Comparison of ENCODE assay signal across 11 cellular contexts in genomic region chr17:62179525-62180161, GRCh38.
DNase-seq lines count a peak whose midpoint lies in the region; ATAC-seq and TF ChIP-seq lines count a peak whose summit lies in the region.
"Had no signal": no experiment of that assay in that cellular context is flagged by ENCODE, and none has a peak within 500 bp of the region (broad histone marks: within the 10 kb centered on the region; RNA-seq: fewer than 3 reads in every experiment).

No MANE protein-coding gene starts in this region.

- H3K4me1 ChIP-seq in thyroid gland (no peaks in the 10 kb centered on the region), psoas muscle (no peaks in the 10 kb centered on the region)
- H3K4me1 ChIP-seq: left ventricle myocardium inferior had no signal

- ATAC-seq in psoas muscle (no peak), HG02798 (IDR thresholded peaks at IDR 0.05; ENCODE audit: poor library complexity, unreplicated experiment) (no peak)
- ATAC-seq: activated CD8-positive, alpha-beta T cell treated with anti-CD3 and anti-CD28 coated beads for 36 hours; GM12878 had no signal

- H3K36me3 ChIP-seq in thyroid gland (no peaks in the 10 kb centered on the region), psoas muscle (ENCODE audit: insufficient read depth in 1 of 2, low read depth in 1 of 2) (no peaks in the 10 kb centered on the region)
- H3K36me3 ChIP-seq: left ventricle myocardium inferior had no signal

- intact Hi-C loops in thyroid gland (cut with DNase I), result no loop called here
- intact Hi-C loops in psoas muscle (cut with DNase I), result no loop called here

- TF ChIP-seq CTCF in foreskin fibroblast (IDR thresholded peaks at IDR 0.05; ENCODE audit: low read depth, low read length) (no peak), thyroid gland (IDR thresholded peaks at IDR 0.05) (no peak), psoas muscle (IDR thresholded peaks at IDR 0.05) (no peak)

- TF ChIP-seq POLR2A in thyroid gland (IDR thresholded peaks at IDR 0.05), result no peak

- no peak overlapping the region for H3K27ac ChIP-seq in thyroid gland
- H3K27ac ChIP-seq in psoas muscle, result no peak overlapping the region
- H3K27ac ChIP-seq: left ventricle myocardium inferior had no signal

- H3K9me3 ChIP-seq in thyroid gland, result no peaks in the 10 kb centered on the region
- peaks cover 8% of the 10 kb centered on the region for H3K9me3 ChIP-seq in psoas muscle

- WGBS in thyroid gland, 2 donors, result 84 to 89% methylated on average over 5 of the region's 5 CpGs
- 81 to 85% (median 83%) methylated on average over 5 of the region's 5 CpGs for WGBS in psoas muscle, 3 donors

- no peak overlapping the region for H3K4me3 ChIP-seq in foreskin fibroblast (ENCODE audit: low read depth in 1 of 2, low read length in 2 of 2)
- no peak overlapping the region for H3K4me3 ChIP-seq in thyroid gland (replicated peaks in 1 of 3)
- H3K4me3 ChIP-seq in psoas muscle, result no peak overlapping the region
- H3K4me3 ChIP-seq: GM12878, left ventricle myocardium inferior had no signal

- DNase-seq in NCI-H446 treated with DMSO at 0.1 percent for 48 hours (lab: John Stamatoyannopoulos, UW) (peak; percentile 7), NCI-H446 (lab: John Stamatoyannopoulos, UW) (no peak), SW480 (ENCODE audit: low spot score) (peak; percentile 87), foreskin fibroblast (peak; percentile 59 to 66), thyroid gland (no peak), GF-D8 (lab: John Stamatoyannopoulos, UW) (no peak), psoas muscle (no peak)
- DNase-seq: activated CD8-positive, alpha-beta T cell treated with anti-CD3 and anti-CD28 coated beads for 36 hours; left ventricle myocardium inferior had no signal

- H3K27me3 ChIP-seq in thyroid gland (no peaks in the 10 kb centered on the region), psoas muscle (ENCODE audit: insufficient read depth in 3 of 3, low read length in 2 of 3) (no peaks in the 10 kb centered on the region)

Comparison
In these comparisons a context has a peak if more than half of its experiments do, and no peak if none do; other contexts are left out.
1. DNase-seq: peak in NCI-H446 treated with DMSO at 0.1 percent for 48 hours (single experiment), SW480 (single experiment) and foreskin fibroblast (2 of 2); none in NCI-H446 (0 of 2), thyroid gland (0 of 2), GF-D8 (single experiment) and psoas muscle (0 of 2).